Comparison of ENCODE assay signal across 22 cellular contexts in genomic region chr17:60253048-60253447, GRCh38.
"Had no signal": no experiment of that assay in that cellular context is flagged by ENCODE, and none has a peak within 500 bp of the region (broad histone marks: within the 10 kb centered on the region; RNA-seq: fewer than 3 reads in every experiment).

No MANE protein-coding gene starts in this region.

- DNase-seq: activated CD4-positive, alpha-beta T cell treated with anti-CD3 and anti-CD28 coated beads for 48 hours; activated CD4-positive, alpha-beta T cell treated with anti-CD3 and anti-CD28 coated beads, Interleukin-2, amount 50 U/mL, for 4 hours; activated CD4-positive, CD25-positive, alpha-beta regulatory T cell treated with anti-CD3 and anti-CD28 coated beads, Interleukin-2, amount 50 U/mL, for 72 hours; activated CD8-positive, alpha-beta T cell treated with anti-CD3 and anti-CD28 coated beads, Interleukin-2, amount 10 ng/mL, durations not matched to agents 7 days and 5 days; activated gamma-delta T cell treated with Interleukin-2 at 50 U/mL for 16 hours; activated naive CD4-positive, alpha-beta T cell treated with anti-CD3 and anti-CD28 coated beads, Interleukin-2, amount 10 ng/mL, durations not matched to agents 7 days and 5 days; activated naive CD8-positive, alpha-beta T cell treated with anti-CD3 and anti-CD28 coated beads for 36 hours; activated T-cell treated with anti-CD3 and anti-CD28 coated beads, Interleukin-2, amount 50 U/mL, for 72 hours; brain microvascular endothelial cell; MG63; NCI-H1105 treated with DMSO at 0.1 percent for 48 hours; NCI-H1436 treated with DMSO at 0.1 percent for 48 hours; NCI-H187; NCI-H2081; NCI-H510A treated with DMSO at 0.1 percent for 48 hours; NCI-H69; NK-92 treated with Interleukin-12 subunit alpha and Interleukin-12 subunit beta, amount 100 ng/mL, for 24 hours; SHP77 treated with DMSO at 0.1 percent for 48 hours had no signal

- H3K27ac ChIP-seq: brain microvascular endothelial cell, cardiac muscle cell had no signal

- H3K27me3 Mint-ChIP-seq: activated naive CD4-positive, alpha-beta T cell treated with anti-CD3 and anti-CD28 coated beads, Interleukin-2, amount 10 ng/mL, durations not matched to agents 7 days and 5 days; activated naive CD8-positive, alpha-beta T cell treated with anti-CD3 and anti-CD28 coated beads for 36 hours had no signal

- H3K4me3 Mint-ChIP-seq: activated CD8-positive, alpha-beta T cell treated with anti-CD3 and anti-CD28 coated beads, Interleukin-2, amount 10 ng/mL, durations not matched to agents 7 days and 5 days; activated naive CD4-positive, alpha-beta T cell treated with anti-CD3 and anti-CD28 coated beads, Interleukin-2, amount 10 ng/mL, durations not matched to agents 7 days and 5 days; activated naive CD8-positive, alpha-beta T cell treated with anti-CD3 and anti-CD28 coated beads for 36 hours; activated T-cell treated with anti-CD3 and anti-CD28 coated beads, Interleukin-2, amount 50 U/mL, for 72 hours; T-helper 1 cell treated with Interleukin-12 subunit alpha and Interleukin-12 subunit beta and Interleukin-4 antibody, amounts not matched to agents 30 μg/mL and 1 μg/mL, for 36 hours; WTC11 had no signal

- H3K9me3 Mint-ChIP-seq: activated naive CD8-positive, alpha-beta T cell treated with anti-CD3 and anti-CD28 coated beads for 36 hours; T-helper 1 cell treated with Interleukin-12 subunit alpha and Interleukin-12 subunit beta and Interleukin-4 antibody, amounts not matched to agents 30 μg/mL and 1 μg/mL, for 36 hours had no signal

- H3K27ac Mint-ChIP-seq: activated CD8-positive, alpha-beta T cell treated with anti-CD3 and anti-CD28 coated beads, Interleukin-2, amount 10 ng/mL, durations not matched to agents 7 days and 5 days; activated naive CD4-positive, alpha-beta T cell treated with anti-CD3 and anti-CD28 coated beads, Interleukin-2, amount 10 ng/mL, durations not matched to agents 7 days and 5 days; activated naive CD8-positive, alpha-beta T cell treated with anti-CD3 and anti-CD28 coated beads for 36 hours; activated T-cell treated with anti-CD3 and anti-CD28 coated beads, Interleukin-2, amount 50 U/mL, for 72 hours; activated T-helper 2 cell treated with anti-CD3 and anti-CD28 coated beads, Interferon-gamma antibody, Interleukin-2, Interleukin-4, amounts not matched to agents 10 μg/mL and 5 μg/mL and 100 μg/mL, durations not matched to agents 14 hours and 24 hours and 36 hours; T-helper 1 cell treated with Interleukin-12 subunit alpha and Interleukin-12 subunit beta and Interleukin-4 antibody, amounts not matched to agents 30 μg/mL and 1 μg/mL, for 36 hours; WTC11 had no signal

- H3K4me1 Mint-ChIP-seq: activated naive CD4-positive, alpha-beta T cell treated with anti-CD3 and anti-CD28 coated beads, Interleukin-2, amount 10 ng/mL, durations not matched to agents 7 days and 5 days; activated naive CD8-positive, alpha-beta T cell treated with anti-CD3 and anti-CD28 coated beads for 36 hours had no signal

- ATAC-seq: activated CD8-positive, alpha-beta T cell treated with anti-CD3 and anti-CD28 coated beads, Interleukin-2, amount 10 ng/mL, durations not matched to agents 7 days and 5 days; activated T-cell treated with anti-CD3 and anti-CD28 coated beads, Interleukin-2, amount 50 U/mL, for 72 hours; WTC11 had no signal

- H3K27me3 ChIP-seq: brain microvascular endothelial cell, cardiac muscle cell, MG63 had no signal

- H3K4me3 ChIP-seq: cardiac muscle cell, MG63 had no signal
